13 cellular contexts compared by ENCODE assay signal in genomic region chr20:49791165-49791564, GRCh38.
"Had no signal": no experiment of that assay in that cellular context is flagged by ENCODE, and none has a peak within 500 bp of the region (broad histone marks: within the 10 kb centered on the region; RNA-seq: fewer than 3 reads in every experiment).

No MANE protein-coding gene starts in this region.

- H3K9me3 ChIP-seq: breast epithelium, gastroesophageal sphincter, thyroid gland, vagina had no signal

- DNase-seq: activated CD4-positive, alpha-beta T cell treated with anti-CD3 and anti-CD28 coated beads, Interleukin-2, amount 50 U/mL, for 4 hours; activated CD4-positive, CD25-positive, alpha-beta regulatory T cell treated with anti-CD3 and anti-CD28 coated beads, Interleukin-2, amount 50 U/mL, for 72 hours; activated effector memory CD4-positive, alpha-beta T cell treated with anti-CD3 and anti-CD28 coated beads, Interleukin-2, amount 50 U/mL, for 16 hours; activated T-cell treated with anti-CD3 and anti-CD28 coated beads, Interleukin-2, amount 50 U/mL, for 24 hours; anterior cingulate cortex; dorsolateral prefrontal cortex; nephron progenitor cell; T-helper 2 cell; thyroid gland had no signal

- H3K27ac ChIP-seq: breast epithelium, dorsolateral prefrontal cortex, thyroid gland, vagina had no signal

- FAIRE-seq: endometrium had no signal

- H3K27me3 ChIP-seq: breast epithelium, dorsolateral prefrontal cortex, gastroesophageal sphincter, thyroid gland, vagina had no signal

- H3K4me1 ChIP-seq: breast epithelium, gastroesophageal sphincter, thyroid gland, vagina had no signal

- H3K36me3 ChIP-seq: breast epithelium, gastroesophageal sphincter, thyroid gland, vagina had no signal

- H3K4me3 ChIP-seq: breast epithelium, dorsolateral prefrontal cortex, gastroesophageal sphincter, thyroid gland, vagina had no signal
